ENCODE assay signal across 31 cellular contexts in the genomic region with DNA sequence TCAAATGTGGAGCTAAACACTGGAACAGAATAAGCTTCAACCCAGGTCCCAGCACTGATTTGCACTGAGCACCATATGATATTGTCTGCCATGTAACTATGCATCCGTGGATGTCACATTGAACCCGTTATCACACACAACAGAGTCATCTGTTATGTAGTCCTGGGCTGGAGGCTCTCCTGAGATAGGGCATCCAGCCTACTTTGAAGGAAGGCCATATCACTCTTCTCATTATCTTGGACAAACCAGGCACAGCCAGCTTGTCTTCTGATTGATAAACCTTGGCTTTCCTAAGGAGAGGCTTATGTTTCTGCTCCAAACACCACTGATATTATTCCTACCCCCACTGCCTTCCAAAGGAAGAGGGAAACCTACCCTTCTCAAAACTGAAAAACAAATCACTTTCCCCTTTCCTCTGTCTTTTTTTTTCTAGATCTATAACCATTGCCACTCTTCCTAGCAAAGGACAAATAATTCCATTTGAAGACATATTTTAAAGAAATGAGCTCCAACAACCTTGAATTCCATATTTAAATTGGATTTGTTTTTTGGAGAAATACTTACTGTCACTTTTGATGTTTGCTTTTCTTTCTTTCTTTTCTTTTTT. TPM values are rescaled to one million over a fixed set of nuclear protein-coding genes. Genes with fewer than 3 reads are reported as not detected.
"Had no signal": no experiment of that assay in that cellular context is flagged by ENCODE, and none has a peak within 500 bp of the region (broad histone marks: within the 10 kb centered on the region; RNA-seq: fewer than 3 reads in every experiment).

No MANE protein-coding gene starts in this region.

- H3K36me3 Mint-ChIP-seq: stimulated activated naive B cell treated with anti-CD40 and anti-IgM and Interleukin-4, amounts not matched to agents 10 μg/mL and 1 μg/mL and 100 μg/mL, for 72 hours had no signal

- H3K27me3 Mint-ChIP-seq: activated B cell treated with CpG ODN at 0.5 μM for 24 hours; activated CD4-positive, alpha-beta T cell treated with anti-CD3 and anti-CD28 coated beads for 36 hours; activated naive CD8-positive, alpha-beta T cell; naive thymus-derived CD8-positive, alpha-beta T cell; stimulated activated naive B cell treated with anti-CD40 and anti-IgM and Interleukin-4, amounts not matched to agents 10 μg/mL and 1 μg/mL and 100 μg/mL, for 72 hours had no signal

- H3K9me3 ChIP-seq: esophagus muscularis mucosa, heart left ventricle, pancreas, psoas muscle, sigmoid colon, stomach, thyroid gland had no signal

- H3K27ac Mint-ChIP-seq: activated B cell treated with CpG ODN at 0.5 μM for 24 hours; activated CD4-positive, alpha-beta T cell treated with anti-CD3 and anti-CD28 coated beads for 36 hours; activated naive CD8-positive, alpha-beta T cell; activated T-helper 2 cell treated with anti-CD3 and anti-CD28 coated beads, Interferon-gamma antibody, Interleukin-2, Interleukin-4, amounts not matched to agents 10 μg/mL and 5 μg/mL and 100 μg/mL, durations not matched to agents 14 hours and 24 hours and 36 hours; endodermal cell; stimulated activated naive B cell treated with anti-CD40 and anti-IgM and Interleukin-4, amounts not matched to agents 10 μg/mL and 1 μg/mL and 100 μg/mL, for 72 hours; T-helper 2 cell treated with Interferon-gamma antibody and Interleukin-4, amounts not matched to agents 5 μg/mL and 100 μg/mL, for 36 hours had no signal

- DNase-seq: activated B cell treated with CpG ODN at 0.5 μM for 24 hours; activated CD4-positive, alpha-beta T cell treated with anti-CD3 and anti-CD28 coated beads for 36 hours; activated CD4-positive, alpha-beta T cell treated with anti-CD3 and anti-CD28 coated beads, Interleukin-2, amount 50 U/mL, for 4 hours; activated CD8-positive, alpha-beta memory T cell treated with anti-CD3 and anti-CD28 coated beads, Interleukin-2, amount 50 U/mL, for 4 hours; activated T-cell treated with anti-CD3 and anti-CD28 coated beads, Interleukin-2, amount 50 U/mL, for 1 hour; brain microvascular endothelial cell; caudate nucleus; endodermal cell; foreskin keratinocyte; heart left ventricle; hypothalamus; immature natural killer cell; midbrain; naive thymus-derived CD8-positive, alpha-beta T cell; nucleus accumbens; pancreas; psoas muscle; sigmoid colon; stimulated activated CD4-positive, alpha-beta T cell treated with anti-CD3 and anti-CD28 coated beads, Interleukin-15, amount 100 ng/mL, for 24 hours; stimulated activated CD4-positive, alpha-beta T cell treated with anti-CD3 and anti-CD28 coated beads, Interleukin-2, amount 100 ng/mL, for 24 hours; stimulated activated naive B cell treated with anti-CD40 and anti-IgM and Interleukin-4, amounts not matched to agents 10 μg/mL and 1 μg/mL and 100 μg/mL, for 72 hours; stomach; thyroid gland had no signal

- H3K4me1 Mint-ChIP-seq: activated B cell treated with CpG ODN at 0.5 μM for 24 hours, immature natural killer cell had no signal

- H3K4me1 ChIP-seq: esophagus muscularis mucosa, foreskin keratinocyte, psoas muscle, stomach, thyroid gland had no signal

- H3K36me3 ChIP-seq: brain microvascular endothelial cell, pancreas, thyroid gland had no signal

- FAIRE-seq: astrocyte, pancreas, TTC549 had no signal

- H3K4me3 ChIP-seq: esophagus muscularis mucosa, heart left ventricle, pancreas, psoas muscle, sigmoid colon, smooth muscle cell, stomach, thyroid gland had no signal

- H3K9me3 Mint-ChIP-seq: activated B cell treated with CpG ODN at 0.5 μM for 24 hours; activated T-helper 2 cell treated with anti-CD3 and anti-CD28 coated beads, Interferon-gamma antibody, Interleukin-2, Interleukin-4, amounts not matched to agents 10 μg/mL and 5 μg/mL and 100 μg/mL, durations not matched to agents 14 hours and 24 hours and 36 hours; endodermal cell; immature natural killer cell; naive thymus-derived CD8-positive, alpha-beta T cell; neural crest cell; stimulated activated naive B cell treated with anti-CD40 and anti-IgM and Interleukin-4, amounts not matched to agents 10 μg/mL and 1 μg/mL and 100 μg/mL, for 72 hours; T-helper 2 cell treated with Interferon-gamma antibody and Interleukin-4, amounts not matched to agents 5 μg/mL and 100 μg/mL, for 36 hours had no signal

- H3K27ac ChIP-seq: brain microvascular endothelial cell, esophagus muscularis mucosa, foreskin keratinocyte, heart left ventricle, pancreas, psoas muscle, sigmoid colon, stomach, thyroid gland had no signal

- H3K27me3 ChIP-seq: brain microvascular endothelial cell, esophagus muscularis mucosa, foreskin keratinocyte, heart left ventricle, pancreas, sigmoid colon, stomach, thyroid gland had no signal

- ATAC-seq: activated CD4-positive, alpha-beta T cell treated with anti-CD3 and anti-CD28 coated beads for 36 hours; foreskin keratinocyte; heart left ventricle; naive thymus-derived CD8-positive, alpha-beta T cell; pancreas; psoas muscle; stimulated activated naive B cell treated with anti-CD40 and anti-IgM and Interleukin-4, amounts not matched to agents 10 μg/mL and 1 μg/mL and 100 μg/mL, for 72 hours had no signal

- H3K4me3 Mint-ChIP-seq: activated B cell treated with CpG ODN at 0.5 μM for 24 hours; activated CD4-positive, alpha-beta T cell treated with anti-CD3 and anti-CD28 coated beads for 36 hours; activated naive CD8-positive, alpha-beta T cell; endodermal cell; immature natural killer cell; naive thymus-derived CD8-positive, alpha-beta T cell; neural crest cell; stimulated activated naive B cell treated with anti-CD40 and anti-IgM and Interleukin-4, amounts not matched to agents 10 μg/mL and 1 μg/mL and 100 μg/mL, for 72 hours; T-helper 2 cell treated with Interferon-gamma antibody and Interleukin-4, amounts not matched to agents 5 μg/mL and 100 μg/mL, for 36 hours had no signal

RNA-seq across cellular contexts. Expression of gene RSAD2, which starts 16.4 kb away (rescaled TPM):
- total RNA-seq: smooth muscle cell had no signal
- polyA plus RNA-seq: smooth muscle cell had no signal
